Comparison of ENCODE assay signal across 28 cellular contexts in genomic region chr4:70591955-70592582, GRCh38. TPM values are rescaled to one million over a fixed set of nuclear protein-coding genes. Genes with fewer than 3 reads are reported as not detected.
"Had no signal": no experiment of that assay in that cellular context is flagged by ENCODE, and none has a peak within 500 bp of the region (broad histone marks: within the 10 kb centered on the region; RNA-seq: fewer than 3 reads in every experiment).

Gene AMBN, plus strand, starts transcription at chr4:70592256. Its CDS starts 103 bp downstream, at chr4:70592359.

- H3K27me3 ChIP-seq: esophagus muscularis mucosa, gastrocnemius medialis, neutrophil, spleen, testis, tibial nerve had no signal

- H3K4me3 Mint-ChIP-seq: effector memory CD8-positive, alpha-beta T cell; naive B cell; nephron; stimulated activated naive B cell treated with anti-CD40 and anti-IgM and Interleukin-4, amounts not matched to agents 10 μg/mL and 1 μg/mL and 100 μg/mL, for 72 hours; stimulated activated naive CD8-positive, alpha-beta T cell treated with anti-CD3 and anti-CD28 coated beads, Interleukin-15, amount 100 ng/mL, for 72 hours had no signal

- H3K4me1 ChIP-seq: esophagus muscularis mucosa, gastrocnemius medialis, psoas muscle, testis, tibial nerve had no signal

- H3K4me3 ChIP-seq: esophagus muscularis mucosa, gastrocnemius medialis, heart right ventricle, psoas muscle, spleen, testis, tibial nerve had no signal

- H3K9me3 ChIP-seq: esophagus muscularis mucosa, gastrocnemius medialis, heart right ventricle, neutrophil, psoas muscle, spleen, testis, tibial nerve had no signal

- H3K36me3 ChIP-seq: esophagus muscularis mucosa, gastrocnemius medialis, heart right ventricle, neutrophil, spleen, tibial nerve had no signal

- H3K9me3 Mint-ChIP-seq: effector memory CD8-positive, alpha-beta T cell; nephron; stimulated activated naive B cell treated with anti-CD40 and anti-IgM and Interleukin-4, amounts not matched to agents 10 μg/mL and 1 μg/mL and 100 μg/mL, for 72 hours; stimulated activated naive CD8-positive, alpha-beta T cell treated with anti-CD3 and anti-CD28 coated beads, Interleukin-15, amount 100 ng/mL, for 72 hours had no signal

- ATAC-seq: effector memory CD8-positive, alpha-beta T cell; gastrocnemius medialis; heart right ventricle; psoas muscle; sciatic nerve; stimulated activated naive B cell treated with anti-CD40 and anti-IgM and Interleukin-4, amounts not matched to agents 10 μg/mL and 1 μg/mL and 100 μg/mL, for 72 hours; stimulated activated naive CD8-positive, alpha-beta T cell treated with anti-CD3 and anti-CD28 coated beads, Interleukin-15, amount 100 ng/mL, for 72 hours had no signal

- H3K4me1 Mint-ChIP-seq: stimulated activated naive CD8-positive, alpha-beta T cell treated with anti-CD3 and anti-CD28 coated beads, Interleukin-15, amount 100 ng/mL, for 72 hours had no signal

- DNase-seq: effector memory CD8-positive, alpha-beta T cell; gastrocnemius medialis; heart right ventricle; hypothalamus; kidney glomerular epithelial cell; mesendoderm; naive B cell; psoas muscle; spleen; stimulated activated CD4-positive, alpha-beta T cell treated with anti-CD3 and anti-CD28 coated beads, Interleukin-15, amount 100 ng/mL, for 24 hours; stimulated activated CD4-positive, alpha-beta T cell treated with anti-CD3 and anti-CD28 coated beads, Interleukin-1b, Interleukin-23, amount 100 ng/mL, for 48 hours; stimulated activated CD4-positive, alpha-beta T cell treated with anti-CD3 and anti-CD28 coated beads, Interleukin-4, amount 100 ng/mL, for 4 hours; stimulated activated naive B cell treated with anti-CD40 and anti-IgM and Interleukin-4, amounts not matched to agents 10 μg/mL and 1 μg/mL and 100 μg/mL, for 72 hours; stimulated activated naive CD8-positive, alpha-beta T cell treated with anti-CD3 and anti-CD28 coated beads, Interleukin-15, amount 100 ng/mL, for 72 hours; testis had no signal

- H3K27ac Mint-ChIP-seq: effector memory CD8-positive, alpha-beta T cell; naive B cell; nephron; stimulated activated naive B cell treated with anti-CD40 and anti-IgM and Interleukin-4, amounts not matched to agents 10 μg/mL and 1 μg/mL and 100 μg/mL, for 72 hours; stimulated activated naive CD8-positive, alpha-beta T cell treated with anti-CD3 and anti-CD28 coated beads, Interleukin-15, amount 100 ng/mL, for 72 hours had no signal

- H3K36me3 Mint-ChIP-seq: naive B cell; stimulated activated naive B cell treated with anti-CD40 and anti-IgM and Interleukin-4, amounts not matched to agents 10 μg/mL and 1 μg/mL and 100 μg/mL, for 72 hours had no signal

- H3K27me3 Mint-ChIP-seq: stimulated activated naive CD8-positive, alpha-beta T cell treated with anti-CD3 and anti-CD28 coated beads, Interleukin-15, amount 100 ng/mL, for 72 hours had no signal

- H3K27ac ChIP-seq: epithelial cell of prostate, esophagus muscularis mucosa, gastrocnemius medialis, heart right ventricle, neutrophil, psoas muscle, spleen, testis, tibial nerve had no signal

RNA-seq across cellular contexts. Expression of gene AMBN, which starts in this region (rescaled TPM):
- total RNA-seq: esophagus muscularis mucosa, fibroblast of villous mesenchyme, gastrocnemius medialis, heart right ventricle, liver, lung microvascular endothelial cell, osteoblast, psoas muscle, sciatic nerve, skeletal muscle tissue, spleen, subcutaneous adipose tissue, tibial nerve, ureter had no signal
- polyA plus RNA-seq: heart right ventricle, liver, psoas muscle, spleen had no signal
